1 cellular context compared by ENCODE assay signal in the genomic region with DNA sequence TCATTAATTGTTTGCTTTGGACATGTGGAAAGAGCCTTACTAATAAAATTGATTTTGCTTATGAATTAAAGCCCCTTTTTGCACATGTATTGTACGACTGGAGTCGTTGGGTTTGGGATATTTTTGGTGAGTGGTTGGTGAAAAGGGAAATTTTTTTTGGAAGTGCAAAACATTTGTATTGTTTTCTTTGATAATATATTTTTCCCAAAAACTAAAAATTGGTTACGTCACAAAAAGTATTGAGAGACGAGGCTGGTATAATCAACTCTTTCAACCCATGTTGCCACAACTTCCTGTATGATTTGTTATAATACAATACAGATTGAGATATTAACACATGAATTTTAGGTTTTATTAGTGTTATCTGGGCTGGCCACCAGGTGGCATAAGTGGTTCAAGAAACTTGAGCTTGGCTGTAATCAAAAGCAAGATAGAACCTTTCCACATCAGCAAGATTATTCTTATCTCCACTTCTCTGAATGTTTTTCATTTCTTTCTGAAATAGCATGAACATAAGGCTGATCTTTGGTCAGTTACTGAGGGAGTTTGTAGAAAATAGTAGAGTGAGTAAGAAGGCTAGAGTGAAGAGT.
TF ChIP-seq lines count a peak whose summit lies in the region.

No MANE protein-coding gene starts in this region.

TF ChIP-seq in HEK293, 187 proteins besides CTCF, POLR2A, EP300 and RAD21:
- TF ChIP-seq, protein P1, sequence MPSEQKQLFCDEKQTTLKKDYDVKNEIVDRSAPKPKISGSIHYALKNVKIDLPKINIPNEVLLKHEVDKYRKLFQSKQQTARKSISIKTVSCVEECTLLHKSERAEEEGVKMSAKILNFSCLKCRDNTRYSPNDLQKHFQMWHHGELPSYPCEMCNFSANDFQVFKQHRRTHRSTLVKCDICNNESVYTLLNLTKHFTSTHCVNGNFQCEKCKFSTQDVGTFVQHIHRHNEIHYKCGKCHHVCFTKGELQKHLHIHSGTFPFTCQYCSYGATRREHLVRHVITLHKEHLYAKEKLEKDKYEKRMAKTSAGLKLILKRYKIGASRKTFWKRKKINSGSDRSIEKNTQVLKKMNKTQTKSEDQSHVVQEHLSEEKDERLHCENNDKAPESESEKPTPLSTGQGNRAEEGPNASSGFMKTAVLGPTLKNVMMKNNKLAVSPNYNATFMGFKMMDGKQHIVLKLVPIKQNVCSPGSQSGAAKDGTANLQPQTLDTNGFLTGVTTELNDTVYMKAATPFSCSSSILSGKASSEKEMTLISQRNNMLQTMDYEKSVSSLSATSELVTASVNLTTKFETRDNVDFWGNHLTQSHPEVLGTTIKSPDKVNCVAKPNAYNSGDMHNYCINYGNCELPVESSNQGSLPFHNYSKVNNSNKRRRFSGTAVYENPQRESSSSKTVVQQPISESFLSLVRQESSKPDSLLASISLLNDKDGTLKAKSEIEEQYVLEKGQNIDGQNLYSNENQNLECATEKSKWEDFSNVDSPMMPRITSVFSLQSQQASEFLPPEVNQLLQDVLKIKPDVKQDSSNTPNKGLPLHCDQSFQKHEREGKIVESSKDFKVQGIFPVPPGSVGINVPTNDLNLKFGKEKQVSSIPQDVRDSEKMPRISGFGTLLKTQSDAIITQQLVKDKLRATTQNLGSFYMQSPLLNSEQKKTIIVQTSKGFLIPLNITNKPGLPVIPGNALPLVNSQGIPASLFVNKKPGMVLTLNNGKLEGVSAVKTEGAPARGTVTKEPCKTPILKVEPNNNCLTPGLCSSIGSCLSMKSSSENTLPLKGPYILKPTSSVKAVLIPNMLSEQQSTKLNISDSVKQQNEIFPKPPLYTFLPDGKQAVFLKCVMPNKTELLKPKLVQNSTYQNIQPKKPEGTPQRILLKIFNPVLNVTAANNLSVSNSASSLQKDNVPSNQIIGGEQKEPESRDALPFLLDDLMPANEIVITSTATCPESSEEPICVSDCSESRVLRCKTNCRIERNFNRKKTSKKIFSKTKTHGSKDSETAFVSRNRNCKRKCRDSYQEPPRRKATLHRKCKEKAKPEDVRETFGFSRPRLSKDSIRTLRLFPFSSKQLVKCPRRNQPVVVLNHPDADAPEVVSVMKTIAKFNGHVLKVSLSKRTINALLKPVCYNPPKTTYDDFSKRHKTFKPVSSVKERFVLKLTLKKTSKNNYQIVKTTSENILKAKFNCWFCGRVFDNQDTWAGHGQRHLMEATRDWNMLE (tag by site-specific recombination; conservative IDR thresholded peaks at IDR 0.05; ENCODE audit: low read depth) = no peak
- TF ChIP-seq IKZF3 (tag by site-specific recombination; IDR thresholded peaks at IDR 0.05) (no peak), ZNF654 (tag by site-specific recombination; IDR thresholded peaks at IDR 0.05; ENCODE audit: low read depth) (peak; percentile 50)
TF ChIP-seq in HEK293: peak in this region for 1.
